Comparison of ENCODE assay signal across 8 cellular contexts in the genomic region with DNA sequence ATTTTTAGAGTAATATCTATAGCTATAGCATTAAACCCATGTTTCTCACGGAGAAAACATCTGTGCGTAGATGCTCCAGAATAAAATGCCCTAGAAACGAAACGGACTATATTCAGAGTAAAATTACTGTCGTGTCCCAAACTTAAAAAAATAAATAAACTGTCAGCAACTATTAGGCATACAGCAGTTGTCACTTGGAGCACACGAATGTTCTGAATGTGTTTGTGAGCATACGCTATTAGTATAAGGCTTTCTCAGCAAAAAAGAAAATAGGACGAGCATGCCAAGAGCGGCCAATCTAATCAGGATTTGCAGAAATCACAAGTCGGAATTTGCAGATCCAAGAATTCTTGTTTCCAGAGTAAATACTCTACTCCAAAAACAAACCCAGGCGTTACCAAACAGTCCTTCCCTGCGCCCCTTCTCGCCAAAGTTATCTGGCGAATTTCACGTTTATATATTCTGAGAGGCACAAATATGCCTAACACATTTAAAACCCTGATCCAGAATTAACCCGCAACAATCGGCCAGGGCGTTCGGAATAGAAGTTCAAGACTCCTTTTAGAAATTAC. TPM values are rescaled to one million over a fixed set of nuclear protein-coding genes. Genes with fewer than 3 reads are reported as not detected.
A peak's percentile ranks its signal among the peaks of the same experiment; 100 is the strongest.
DNase-seq lines count a peak whose midpoint lies in the region; FAIRE-seq and TF ChIP-seq lines count a peak whose summit lies in the region.

No MANE protein-coding gene starts in this region.

- no peaks in the 10 kb centered on the region for H3K9me3 Mint-ChIP-seq in activated naive CD4-positive, alpha-beta T cell treated with anti-CD3 and anti-CD28 coated beads, Interleukin-2, amount 10 ng/mL, durations not matched to agents 7 days and 5 days
- H3K9me3 Mint-ChIP-seq in astrocyte (ENCODE audit: unreplicated experiment): no peaks in the 10 kb centered on the region

- no peaks in the 10 kb centered on the region for H3K36me3 Mint-ChIP-seq in activated naive CD4-positive, alpha-beta T cell treated with anti-CD3 and anti-CD28 coated beads, Interleukin-2, amount 10 ng/mL, durations not matched to agents 7 days and 5 days
- peaks cover 4% of the 10 kb centered on the region for H3K36me3 Mint-ChIP-seq in astrocyte (ENCODE audit: low read depth, unreplicated experiment)

- H3K4me3 ChIP-seq in astrocyte (ENCODE audit: insufficient read depth, low read depth, low read length): peak overlapping the region; percentile 92

- H3K4me1 Mint-ChIP-seq in activated naive CD4-positive, alpha-beta T cell treated with anti-CD3 and anti-CD28 coated beads, Interleukin-2, amount 10 ng/mL, durations not matched to agents 7 days and 5 days: peaks cover 44% of the 10 kb centered on the region
- peaks cover 15% of the 10 kb centered on the region for H3K4me1 Mint-ChIP-seq in astrocyte (ENCODE audit: low read depth, unreplicated experiment)

- no peaks in the 10 kb centered on the region for H3K9me3 ChIP-seq in astrocyte (ENCODE audit: insufficient read depth, low read depth, low read length)

- TF ChIP-seq CTCF in astrocyte (IDR thresholded peaks at IDR 0.05; ENCODE audit: insufficient read depth, low read depth, low read length): no peak

- peaks cover 1% of the 10 kb centered on the region for H3K36me3 ChIP-seq in astrocyte (ENCODE audit: insufficient read depth, low read length)

- FAIRE-seq in astrocyte (lab: Jason Lieb, UNC): no peak

- peak overlapping the region; percentile 69 for H3K4me3 Mint-ChIP-seq in activated naive CD4-positive, alpha-beta T cell treated with anti-CD3 and anti-CD28 coated beads, Interleukin-2, amount 10 ng/mL, durations not matched to agents 7 days and 5 days
- peak overlapping the region; percentile 92 for H3K4me3 Mint-ChIP-seq in astrocyte (ENCODE audit: unreplicated experiment)

- peak overlapping the region; percentile 49 for H2AFZ ChIP-seq in astrocyte (ENCODE audit: low read depth, low read length)

- H3K4me1 ChIP-seq in astrocyte (ENCODE audit: insufficient read depth, low read length): peaks cover 27% of the 10 kb centered on the region

- H3K9ac ChIP-seq in astrocyte (ENCODE audit: low read length): peak overlapping the region; percentile 91

- peak overlapping the region; percentile 70 for H3K27ac ChIP-seq in astrocyte (ENCODE audit: low read depth, low read length)

- no peak overlapping the region for H3K27ac Mint-ChIP-seq in activated naive CD4-positive, alpha-beta T cell treated with anti-CD3 and anti-CD28 coated beads, Interleukin-2, amount 10 ng/mL, durations not matched to agents 7 days and 5 days
- H3K27ac Mint-ChIP-seq in astrocyte (ENCODE audit: unreplicated experiment): peak overlapping the region; percentile 42

- H3K4me2 ChIP-seq in astrocyte (ENCODE audit: low read length): peak overlapping the region; percentile 89

- peaks cover 87% of the 10 kb centered on the region for H3K27me3 Mint-ChIP-seq in activated naive CD4-positive, alpha-beta T cell treated with anti-CD3 and anti-CD28 coated beads, Interleukin-2, amount 10 ng/mL, durations not matched to agents 7 days and 5 days
- no peaks in the 10 kb centered on the region for H3K27me3 Mint-ChIP-seq in astrocyte (ENCODE audit: low read depth, unreplicated experiment)

- H3K27me3 ChIP-seq in astrocyte (ENCODE audit: insufficient read depth, low read length): no peaks in the 10 kb centered on the region

- H4K20me1 ChIP-seq in astrocyte (ENCODE audit: insufficient read depth, low read length): peaks cover 27% of the 10 kb centered on the region

- CTCF ChIA-PET in activated naive CD4-positive, alpha-beta T cell treated with anti-CD3 and anti-CD28 coated beads, Interleukin-2, amount 10 ng/mL, durations not matched to agents 7 days and 5 days (lab: Charles Lee): no interaction called here

- H3K79me2 ChIP-seq in astrocyte (ENCODE audit: insufficient read depth, low read length): peaks cover 47% of the 10 kb centered on the region

- DNase-seq in activated naive CD4-positive, alpha-beta T cell treated with anti-CD3 and anti-CD28 coated beads, Interleukin-2, amount 10 ng/mL, durations not matched to agents 7 days and 5 days: no peak
- DNase-seq in activated naive CD4-positive, alpha-beta T cell treated with Interleukin-2 at 50 U/mL for 16 hours: no peak
- DNase-seq in astrocyte (ENCODE audit: low read depth) (peak; percentile 22), kidney glomerular epithelial cell (lab: John Stamatoyannopoulos, UW) (peak; percentile 52), superior temporal gyrus (ENCODE audit: extremely low spot score) (peak; percentile 69), DMS 273 (lab: John Stamatoyannopoulos, UW; ENCODE audit: unreplicated experiment) (no peak), HUDEP-2 (lab: John Stamatoyannopoulos, UW; ENCODE audit: unreplicated experiment in 76 of 76) (no peak), NCI-H524 treated with DMSO at 0.1 percent for 48 hours (lab: John Stamatoyannopoulos, UW) (no peak)

RNA-seq across cellular contexts. Expression of a gene that starts 0.8 kb away (rescaled TPM):
- 30.1 and 30.2 TPM in 2 replicates for total RNA-seq in astrocyte

RNA-seq across cellular contexts. Expression of a gene that starts 8.9 kb away (rescaled TPM):
- 55.2 and 55.8 TPM in 2 replicates for total RNA-seq in astrocyte

Comparison
In these comparisons a context has a peak if more than half of its experiments do, and no peak if none do; other contexts are left out.
1. DNase-seq: peak in astrocyte (single experiment), kidney glomerular epithelial cell (single experiment) and superior temporal gyrus (single experiment); none in activated naive CD4-positive, alpha-beta T cell treated with anti-CD3 and anti-CD28 coated beads, Interleukin-2, amount 10 ng/mL, durations not matched to agents 7 days and 5 days (single experiment), activated naive CD4-positive, alpha-beta T cell treated with Interleukin-2 at 50 U/mL for 16 hours (single experiment), DMS 273 (single experiment), HUDEP-2 (0 of 76) and NCI-H524 treated with DMSO at 0.1 percent for 48 hours (single experiment).